27 cellular contexts compared by ENCODE assay signal in the genomic region with DNA sequence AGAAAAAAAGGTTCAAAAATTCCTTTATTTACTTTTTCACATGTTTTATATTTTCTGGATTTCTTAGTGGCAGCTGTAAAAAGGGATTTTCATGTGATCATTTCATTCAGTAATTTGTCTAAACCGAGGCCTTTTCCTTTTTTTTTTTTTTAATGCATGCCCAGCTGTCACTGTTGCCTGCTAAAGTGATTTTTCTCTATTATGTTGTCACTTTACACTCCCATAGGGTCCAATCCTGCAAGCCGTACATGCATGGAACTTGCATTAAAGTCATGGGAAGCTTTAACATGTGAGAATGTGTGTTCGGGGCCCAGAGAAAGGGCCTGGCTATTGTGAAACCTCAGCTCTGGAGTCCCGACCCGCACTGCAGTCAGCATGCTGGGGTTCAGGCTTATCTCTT.
"Had no signal": no experiment of that assay in that cellular context is flagged by ENCODE, and none has a peak within 500 bp of the region (broad histone marks: within the 10 kb centered on the region; RNA-seq: fewer than 3 reads in every experiment).

No MANE protein-coding gene starts in this region.

- H3K27me3 Mint-ChIP-seq: activated naive CD4-positive, alpha-beta T cell treated with anti-CD3 and anti-CD28 coated beads, Interleukin-2, amount 50 U/mL, for 24 hours had no signal

- H3K4me3 Mint-ChIP-seq: activated CD8-positive, alpha-beta T cell treated with anti-CD3 and anti-CD28 coated beads, Interleukin-2, amount 10 ng/mL, durations not matched to agents 7 days and 5 days; activated naive CD4-positive, alpha-beta T cell treated with anti-CD3 and anti-CD28 coated beads, Interleukin-2, amount 50 U/mL, for 24 hours; T-helper 1 cell treated with Interleukin-12 subunit alpha and Interleukin-12 subunit beta and Interleukin-4 antibody, amounts not matched to agents 30 μg/mL and 1 μg/mL, for 36 hours; WTC11 had no signal

- H3K4me1 ChIP-seq: breast epithelium, SJCRH30 had no signal

- H3K36me3 ChIP-seq: breast epithelium, SJCRH30 had no signal

- H3K9me3 ChIP-seq: breast epithelium, SJCRH30 had no signal

- H3K9me3 Mint-ChIP-seq: activated naive CD4-positive, alpha-beta T cell treated with anti-CD3 and anti-CD28 coated beads, Interleukin-2, amount 50 U/mL, for 24 hours; T-helper 1 cell treated with Interleukin-12 subunit alpha and Interleukin-12 subunit beta and Interleukin-4 antibody, amounts not matched to agents 30 μg/mL and 1 μg/mL, for 36 hours had no signal

- H3K4me1 Mint-ChIP-seq: activated naive CD4-positive, alpha-beta T cell treated with anti-CD3 and anti-CD28 coated beads, Interleukin-2, amount 50 U/mL, for 24 hours; WTC11 had no signal

- H3K27me3 ChIP-seq: breast epithelium had no signal

- H3K4me3 ChIP-seq: breast epithelium, SJCRH30 had no signal

- ATAC-seq: activated CD8-positive, alpha-beta T cell treated with anti-CD3 and anti-CD28 coated beads, Interleukin-2, amount 10 ng/mL, durations not matched to agents 7 days and 5 days; Panc1; SK-N-SH treated with all-trans-retinoic acid at 6 μM for 48 hours; WTC11 had no signal

- H3K36me3 Mint-ChIP-seq: activated naive CD4-positive, alpha-beta T cell treated with anti-CD3 and anti-CD28 coated beads, Interleukin-2, amount 50 U/mL, for 24 hours; WTC11 had no signal

- H3K27ac ChIP-seq: breast epithelium, SJCRH30 had no signal

- H3K27ac Mint-ChIP-seq: activated CD8-positive, alpha-beta T cell treated with anti-CD3 and anti-CD28 coated beads, Interleukin-2, amount 10 ng/mL, durations not matched to agents 7 days and 5 days; activated naive CD4-positive, alpha-beta T cell treated with anti-CD3 and anti-CD28 coated beads, Interleukin-2, amount 50 U/mL, for 24 hours; T-helper 1 cell treated with Interleukin-12 subunit alpha and Interleukin-12 subunit beta and Interleukin-4 antibody, amounts not matched to agents 30 μg/mL and 1 μg/mL, for 36 hours; WTC11 had no signal

- DNase-seq: activated CD4-positive, alpha-beta T cell treated with anti-CD3 and anti-CD28 coated beads for 48 hours; activated CD4-positive, alpha-beta T cell treated with anti-CD3 and anti-CD28 coated beads, Interleukin-2, amount 50 U/mL, for 4 hours; activated CD4-positive, CD25-positive, alpha-beta regulatory T cell treated with anti-CD3 and anti-CD28 coated beads, Interleukin-2, amount 50 U/mL, for 72 hours; activated CD8-positive, alpha-beta memory T cell treated with anti-CD3 and anti-CD28 coated beads, Interleukin-2, amount 50 U/mL, for 48 hours; activated CD8-positive, alpha-beta T cell treated with anti-CD3 and anti-CD28 coated beads, Interleukin-2, amount 10 ng/mL, durations not matched to agents 7 days and 5 days; activated T-cell treated with anti-CD3 and anti-CD28 coated beads, Interleukin-2, amount 50 U/mL, for 1 hour; aorta; caudate nucleus; KG1; NCI-H1092; NCI-H1417; NCI-H187; NCI-H2081; NCI-H2227 treated with DMSO at 0.1 percent for 48 hours; NCI-H526; NCI-H774; NK-92 treated with Interleukin-12 subunit alpha and Interleukin-12 subunit beta, amount 100 ng/mL, for 24 hours; OCI-M1; Right ventricle myocardium superior; RPMI8226 had no signal
